ENCODE assay signal across 15 cellular contexts in the genomic region with DNA sequence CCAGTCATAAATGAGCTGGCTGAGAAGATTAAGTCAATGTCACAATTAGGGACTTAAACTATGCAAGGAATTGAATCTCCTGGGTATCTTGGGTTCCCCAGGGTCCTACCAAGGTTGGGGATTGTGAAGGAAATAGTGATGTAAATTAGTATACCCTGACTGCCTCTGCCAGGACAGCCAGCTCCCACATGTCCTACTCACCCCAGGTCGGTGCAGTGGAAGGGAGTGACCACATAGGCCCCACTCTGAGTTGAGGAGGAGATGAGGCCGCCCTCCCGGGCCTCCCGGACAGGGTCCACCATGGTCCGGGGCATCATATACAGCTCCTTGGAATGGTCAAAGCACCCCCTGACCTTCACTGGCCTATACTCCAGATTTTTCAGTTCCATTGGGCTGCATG. TPM values are rescaled to one million over a fixed set of nuclear protein-coding genes. Genes with fewer than 3 reads are reported as not detected.
DNase-seq lines count a peak whose midpoint lies in the region; ATAC-seq and TF ChIP-seq lines count a peak whose summit lies in the region.
"Had no signal": no experiment of that assay in that cellular context is flagged by ENCODE, and none has a peak within 500 bp of the region (broad histone marks: within the 10 kb centered on the region; RNA-seq: fewer than 3 reads in every experiment).

No MANE protein-coding gene starts in this region.

- no peaks in the 10 kb centered on the region for H3K27me3 ChIP-seq in GM23338 (ENCODE audit: insufficient read depth)
- H3K27me3 ChIP-seq: dorsolateral prefrontal cortex, SJSA1, upper lobe of right lung had no signal

- no peaks in the 10 kb centered on the region for H3K9me2 ChIP-seq in GM23338 (ENCODE audit: insufficient read depth)

- H3K27ac ChIP-seq in GM23338 (ENCODE audit: low read depth): peak overlapping the region; percentile 66; the same call in 1 of the 2 replicates
- H3K27ac ChIP-seq: dorsolateral prefrontal cortex, SJSA1, upper lobe of right lung had no signal

- DNase-seq in T-helper 1 cell: no peak
- DNase-seq in GM23338 (ENCODE audit: low spot score): no peak
- DNase-seq in activated CD4-positive, CD25-positive, alpha-beta regulatory T cell (lab: John Stamatoyannopoulos, UW): no peak
- DNase-seq in C1 segment of cervical spinal cord (lab: John Stamatoyannopoulos, UW): no peak
- no peak for DNase-seq in stimulated activated naive CD4-positive, alpha-beta T cell treated with Interleukin-2 at 50 U/mL for 16 hours (lab: John Stamatoyannopoulos, UW)
- DNase-seq: dorsolateral prefrontal cortex, H7, left colon, NCI-H1105, NCI-H2171 treated with DMSO at 0.1 percent for 48 hours, upper lobe of right lung had no signal

- H3K4me1 Mint-ChIP-seq in T-helper 1 cell treated with Interleukin-12 subunit alpha and Interleukin-12 subunit beta and Interleukin-4 antibody, amounts not matched to agents 30 μg/mL and 1 μg/mL, for 36 hours (ENCODE audit: low read depth): peaks cover 24% of the 10 kb centered on the region
- H3K4me1 Mint-ChIP-seq in GM23338 (peaks cover 24% of the 10 kb centered on the region), nephron (peaks cover 23% of the 10 kb centered on the region)
- H3K4me1 Mint-ChIP-seq in activated T-helper 17 cell treated with anti-CD3 and anti-CD28 coated beads, Interleukin-2, amount 50 U/mL, for 72 hours: peaks cover 31% of the 10 kb centered on the region

- ATAC-seq in GM23338: no peak
- no peak for ATAC-seq in activated T-helper 17 cell treated with anti-CD3 and anti-CD28 coated beads, Interleukin-2, amount 50 U/mL, for 72 hours (replicated peaks)
- ATAC-seq: left colon, upper lobe of right lung had no signal

- peaks cover 37% of the 10 kb centered on the region for H3K36me3 ChIP-seq in GM23338 (ENCODE audit: insufficient read depth)

- no peak overlapping the region for H3K4me3 ChIP-seq in GM23338
- H3K4me3 ChIP-seq: dorsolateral prefrontal cortex, SJSA1, upper lobe of right lung had no signal

- H3K79me2 ChIP-seq in GM23338 (replicated peaks; ENCODE audit: insufficient read depth): peaks cover 37% of the 10 kb centered on the region

- H3K9me3 Mint-ChIP-seq in T-helper 1 cell treated with Interleukin-12 subunit alpha and Interleukin-12 subunit beta and Interleukin-4 antibody, amounts not matched to agents 30 μg/mL and 1 μg/mL, for 36 hours: no peaks in the 10 kb centered on the region
- no peaks in the 10 kb centered on the region; the same call in 2 of the 3 replicates for H3K9me3 Mint-ChIP-seq in GM23338
- H3K9me3 Mint-ChIP-seq in activated T-helper 17 cell treated with anti-CD3 and anti-CD28 coated beads, Interleukin-2, amount 50 U/mL, for 72 hours: no peaks in the 10 kb centered on the region
- no peaks in the 10 kb centered on the region for H3K9me3 Mint-ChIP-seq in nephron

- H3K36me3 Mint-ChIP-seq in T-helper 1 cell treated with Interleukin-12 subunit alpha and Interleukin-12 subunit beta and Interleukin-4 antibody, amounts not matched to agents 30 μg/mL and 1 μg/mL, for 36 hours (ENCODE audit: low read depth): peaks cover 43% of the 10 kb centered on the region
- H3K36me3 Mint-ChIP-seq in GM23338 (ENCODE audit: low read depth): peaks cover 62% of the 10 kb centered on the region
- H3K36me3 Mint-ChIP-seq in activated T-helper 17 cell treated with anti-CD3 and anti-CD28 coated beads, Interleukin-2, amount 50 U/mL, for 72 hours (ENCODE audit: low read depth): peaks cover 60% of the 10 kb centered on the region
- peaks cover 50% of the 10 kb centered on the region for H3K36me3 Mint-ChIP-seq in nephron (ENCODE audit: low read depth)

- no peaks in the 10 kb centered on the region for H3K27me3 Mint-ChIP-seq in T-helper 1 cell treated with Interleukin-12 subunit alpha and Interleukin-12 subunit beta and Interleukin-4 antibody, amounts not matched to agents 30 μg/mL and 1 μg/mL, for 36 hours (ENCODE audit: low read depth)
- H3K27me3 Mint-ChIP-seq in GM23338 (ENCODE audit: insufficient read depth, low read depth, poor library complexity): peaks cover 27% of the 10 kb centered on the region
- no peaks in the 10 kb centered on the region for H3K27me3 Mint-ChIP-seq in activated T-helper 17 cell treated with anti-CD3 and anti-CD28 coated beads, Interleukin-2, amount 50 U/mL, for 72 hours
- H3K27me3 Mint-ChIP-seq in nephron (ENCODE audit: low read depth): no peaks in the 10 kb centered on the region

- peak overlapping the region; percentile 48 for H3K4me3 Mint-ChIP-seq in T-helper 1 cell treated with Interleukin-12 subunit alpha and Interleukin-12 subunit beta and Interleukin-4 antibody, amounts not matched to agents 30 μg/mL and 1 μg/mL, for 36 hours
- H3K4me3 Mint-ChIP-seq in GM23338 (no peak overlapping the region; the same call in 2 of the 3 replicates), nephron (peak overlapping the region; percentile 65 to 92 (median 91))
- no peak overlapping the region for H3K4me3 Mint-ChIP-seq in activated T-helper 17 cell treated with anti-CD3 and anti-CD28 coated beads, Interleukin-2, amount 50 U/mL, for 72 hours

- TF ChIP-seq CTCF in GM23338 (conservative IDR thresholded peaks at IDR 0.05; ENCODE audit: low read depth in 2 of 2): no peak
- TF ChIP-seq CTCF in nephron (IDR thresholded peaks at IDR 0.05; ENCODE audit: unreplicated experiment in 3 of 3): no peak

- no peak overlapping the region for H3K4me2 ChIP-seq in GM23338

- H3K4me1 ChIP-seq in GM23338 (ENCODE audit: insufficient read depth): peaks cover 24% of the 10 kb centered on the region; the same call in 1 of the 2 replicates

- H4K20me1 ChIP-seq in GM23338 (replicated peaks; ENCODE audit: insufficient read depth): peaks cover 48% of the 10 kb centered on the region

- H3F3A ChIP-seq in GM23338 (replicated peaks; ENCODE audit: low read depth): peaks cover 56% of the 10 kb centered on the region

- no peak overlapping the region for H2AFZ ChIP-seq in GM23338

- no peak overlapping the region for H3K27ac Mint-ChIP-seq in T-helper 1 cell treated with Interleukin-12 subunit alpha and Interleukin-12 subunit beta and Interleukin-4 antibody, amounts not matched to agents 30 μg/mL and 1 μg/mL, for 36 hours
- H3K27ac Mint-ChIP-seq in GM23338: no peak overlapping the region
- peak overlapping the region; percentile 72 for H3K27ac Mint-ChIP-seq in activated T-helper 17 cell treated with anti-CD3 and anti-CD28 coated beads, Interleukin-2, amount 50 U/mL, for 72 hours
- peak overlapping the region in 1 of 3 experiments; percentile 35 for H3K27ac Mint-ChIP-seq in nephron

TF ChIP-seq in GM23338, 12 proteins besides CTCF, POLR2A, EP300 and RAD21 (continues in another document):
- TF ChIP-seq NANOG (IDR thresholded peaks at IDR 0.05; ENCODE audit: borderline replicate concordance): no peak
- no peak for TF ChIP-seq CREB1 (CRISPR knock-in tag; IDR thresholded peaks at IDR 0.05; ENCODE audit: low read depth)
- TF ChIP-seq ZNF114 (CRISPR knock-in tag; IDR thresholded peaks at IDR 0.05): no peak
- TF ChIP-seq ZNF331 (CRISPR knock-in tag; IDR thresholded peaks at IDR 0.05; ENCODE audit: low read depth): no peak
- TF ChIP-seq EZH2 (IDR thresholded peaks at IDR 0.05; ENCODE audit: low read depth, unreplicated experiment): no peak
- TF ChIP-seq, protein P1, sequence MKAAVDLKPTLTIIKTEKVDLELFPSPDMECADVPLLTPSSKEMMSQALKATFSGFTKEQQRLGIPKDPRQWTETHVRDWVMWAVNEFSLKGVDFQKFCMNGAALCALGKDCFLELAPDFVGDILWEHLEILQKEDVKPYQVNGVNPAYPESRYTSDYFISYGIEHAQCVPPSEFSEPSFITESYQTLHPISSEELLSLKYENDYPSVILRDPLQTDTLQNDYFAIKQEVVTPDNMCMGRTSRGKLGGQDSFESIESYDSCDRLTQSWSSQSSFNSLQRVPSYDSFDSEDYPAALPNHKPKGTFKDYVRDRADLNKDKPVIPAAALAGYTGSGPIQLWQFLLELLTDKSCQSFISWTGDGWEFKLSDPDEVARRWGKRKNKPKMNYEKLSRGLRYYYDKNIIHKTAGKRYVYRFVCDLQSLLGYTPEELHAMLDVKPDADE (IDR thresholded peaks at IDR 0.05): no peak
- TF ChIP-seq JUNB (IDR thresholded peaks at IDR 0.05; ENCODE audit: unreplicated experiment): no peak

RNA-seq across cellular contexts. Expression of a gene that starts 2.7 kb away (rescaled TPM):
- 21.6 and 39.1 TPM in 2 replicates for total RNA-seq in GM23338 (2014; rRNA removed; shearing (Covaris generic))
- polyA plus RNA-seq in GM23338 (2016; fragmentation: Nextera tagmentation; extraction: Ambion mirVana): 51.5 and 52.6 TPM in 2 replicates
- 10 to 100 TPM; 13.9 to 25.4 TPM for total RNA-seq in activated T-helper 17 cell treated with anti-CD3 and anti-CD28 coated beads, Interleukin-2, amount 50 U/mL, for 72 hours

RNA-seq across cellular contexts. Expression of a gene that starts 2.8 kb away (rescaled TPM):
- 32.4 and 39.9 TPM in 2 replicates for total RNA-seq in GM23338 (2014; rRNA removed; shearing (Covaris generic))
- polyA plus RNA-seq in GM23338 (2016; fragmentation: Nextera tagmentation; extraction: Ambion mirVana): 100 and 104 TPM in 2 replicates
- total RNA-seq in activated T-helper 17 cell treated with anti-CD3 and anti-CD28 coated beads, Interleukin-2, amount 50 U/mL, for 72 hours: 10 to 100 TPM in 1 of 2 donors, 1 to 10 TPM in 1; 7.0 to 17.3 TPM

RNA-seq across cellular contexts. Expression of a gene that starts 5.5 kb away (rescaled TPM):
- 2,020 and 2,188 TPM in 2 replicates for total RNA-seq in GM23338 (2014; rRNA removed; shearing (Covaris generic))
- 1,644 and 1,788 TPM in 2 replicates for polyA plus RNA-seq in GM23338 (2016; fragmentation: Nextera tagmentation; extraction: Ambion mirVana)
- 1,000 to 10,000 TPM; 3,005 to 3,350 TPM for total RNA-seq in activated T-helper 17 cell treated with anti-CD3 and anti-CD28 coated beads, Interleukin-2, amount 50 U/mL, for 72 hours

RNA-seq across cellular contexts. Expression of a gene that starts 5.6 kb away (rescaled TPM):
- 79.2 and 85.7 TPM in 2 replicates for total RNA-seq in GM23338 (2014; rRNA removed; shearing (Covaris generic))
- polyA plus RNA-seq in GM23338 (2016; fragmentation: Nextera tagmentation; extraction: Ambion mirVana): 20.4 and 20.9 TPM in 2 replicates
- total RNA-seq in activated T-helper 17 cell treated with anti-CD3 and anti-CD28 coated beads, Interleukin-2, amount 50 U/mL, for 72 hours: 10 to 100 TPM; 21.3 to 29.9 TPM

RNA-seq across cellular contexts. Expression of a gene that starts 17.6 kb away (rescaled TPM):
- 27.1 and 27.6 TPM in 2 replicates for total RNA-seq in GM23338 (2014; rRNA removed; shearing (Covaris generic))
- 15.4 and 17.6 TPM in 2 replicates for polyA plus RNA-seq in GM23338 (2016; fragmentation: Nextera tagmentation; extraction: Ambion mirVana)
- 10 to 100 TPM; 17.4 to 26.3 TPM for total RNA-seq in activated T-helper 17 cell treated with anti-CD3 and anti-CD28 coated beads, Interleukin-2, amount 50 U/mL, for 72 hours

Comparison
In these comparisons a context has a peak if more than half of its experiments do, and no peak if none do; other contexts are left out.
1. H3K4me3 Mint-ChIP-seq: peak in T-helper 1 cell treated with Interleukin-12 subunit alpha and Interleukin-12 subunit beta and Interleukin-4 antibody, amounts not matched to agents 30 μg/mL and 1 μg/mL, for 36 hours (single experiment) and nephron (3 of 3); none in GM23338 (single experiment) and activated T-helper 17 cell treated with anti-CD3 and anti-CD28 coated beads, Interleukin-2, amount 50 U/mL, for 72 hours (single experiment).